ENCODE assay signal across 1 cellular context in the genomic region with DNA sequence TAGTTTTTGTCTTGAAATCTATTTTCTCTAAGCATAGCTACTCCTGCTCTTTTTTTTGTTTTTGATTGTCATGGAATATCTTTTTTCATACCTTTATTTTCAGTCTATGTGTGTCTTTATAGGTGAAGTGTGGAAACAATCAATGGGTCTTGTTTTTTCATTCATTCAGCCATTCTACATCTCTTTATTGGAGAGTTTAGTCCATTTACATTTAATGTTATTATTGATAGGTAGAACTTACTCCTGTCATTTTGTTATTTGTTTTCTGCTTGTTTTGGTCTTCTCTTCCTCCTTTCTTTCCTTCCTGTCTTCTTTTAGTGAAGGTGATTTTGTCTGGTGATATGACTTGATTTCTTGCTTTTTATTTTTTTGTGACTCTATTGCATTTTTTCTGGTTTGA.
TF ChIP-seq lines count a peak whose summit lies in the region.

No MANE protein-coding gene starts in this region.

TF ChIP-seq in K562, 482 proteins besides CTCF, POLR2A, EP300 and RAD21 (continued from another document):
- TF ChIP-seq, protein P1, sequence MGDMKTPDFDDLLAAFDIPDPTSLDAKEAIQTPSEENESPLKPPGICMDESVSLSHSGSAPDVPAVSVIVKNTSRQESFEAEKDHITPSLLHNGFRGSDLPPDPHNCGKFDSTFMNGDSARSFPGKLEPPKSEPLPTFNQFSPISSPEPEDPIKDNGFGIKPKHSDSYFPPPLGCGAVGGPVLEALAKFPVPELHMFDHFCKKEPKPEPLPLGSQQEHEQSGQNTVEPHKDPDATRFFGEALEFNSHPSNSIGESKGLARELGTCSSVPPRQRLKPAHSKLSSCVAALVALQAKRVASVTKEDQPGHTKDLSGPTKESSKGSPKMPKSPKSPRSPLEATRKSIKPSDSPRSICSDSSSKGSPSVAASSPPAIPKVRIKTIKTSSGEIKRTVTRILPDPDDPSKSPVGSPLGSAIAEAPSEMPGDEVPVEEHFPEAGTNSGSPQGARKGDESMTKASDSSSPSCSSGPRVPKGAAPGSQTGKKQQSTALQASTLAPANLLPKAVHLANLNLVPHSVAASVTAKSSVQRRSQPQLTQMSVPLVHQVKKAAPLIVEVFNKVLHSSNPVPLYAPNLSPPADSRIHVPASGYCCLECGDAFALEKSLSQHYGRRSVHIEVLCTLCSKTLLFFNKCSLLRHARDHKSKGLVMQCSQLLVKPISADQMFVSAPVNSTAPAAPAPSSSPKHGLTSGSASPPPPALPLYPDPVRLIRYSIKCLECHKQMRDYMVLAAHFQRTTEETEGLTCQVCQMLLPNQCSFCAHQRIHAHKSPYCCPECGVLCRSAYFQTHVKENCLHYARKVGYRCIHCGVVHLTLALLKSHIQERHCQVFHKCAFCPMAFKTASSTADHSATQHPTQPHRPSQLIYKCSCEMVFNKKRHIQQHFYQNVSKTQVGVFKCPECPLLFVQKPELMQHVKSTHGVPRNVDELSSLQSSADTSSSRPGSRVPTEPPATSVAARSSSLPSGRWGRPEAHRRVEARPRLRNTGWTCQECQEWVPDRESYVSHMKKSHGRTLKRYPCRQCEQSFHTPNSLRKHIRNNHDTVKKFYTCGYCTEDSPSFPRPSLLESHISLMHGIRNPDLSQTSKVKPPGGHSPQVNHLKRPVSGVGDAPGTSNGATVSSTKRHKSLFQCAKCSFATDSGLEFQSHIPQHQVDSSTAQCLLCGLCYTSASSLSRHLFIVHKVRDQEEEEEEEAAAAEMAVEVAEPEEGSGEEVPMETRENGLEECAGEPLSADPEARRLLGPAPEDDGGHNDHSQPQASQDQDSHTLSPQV (IDR thresholded peaks at IDR 0.05) = no peak
- peak; percentile 97 for TF ChIP-seq ZNF507 (tag; conservative IDR thresholded peaks at IDR 0.05)
- no peak for TF ChIP-seq ZNF766 (CRISPR knock-in tag; conservative IDR thresholded peaks at IDR 0.05)
- TF ChIP-seq DIDO1 (tag; IDR thresholded peaks at IDR 0.05; ENCODE audit: low read depth) = no peak
